In the genomic region with DNA sequence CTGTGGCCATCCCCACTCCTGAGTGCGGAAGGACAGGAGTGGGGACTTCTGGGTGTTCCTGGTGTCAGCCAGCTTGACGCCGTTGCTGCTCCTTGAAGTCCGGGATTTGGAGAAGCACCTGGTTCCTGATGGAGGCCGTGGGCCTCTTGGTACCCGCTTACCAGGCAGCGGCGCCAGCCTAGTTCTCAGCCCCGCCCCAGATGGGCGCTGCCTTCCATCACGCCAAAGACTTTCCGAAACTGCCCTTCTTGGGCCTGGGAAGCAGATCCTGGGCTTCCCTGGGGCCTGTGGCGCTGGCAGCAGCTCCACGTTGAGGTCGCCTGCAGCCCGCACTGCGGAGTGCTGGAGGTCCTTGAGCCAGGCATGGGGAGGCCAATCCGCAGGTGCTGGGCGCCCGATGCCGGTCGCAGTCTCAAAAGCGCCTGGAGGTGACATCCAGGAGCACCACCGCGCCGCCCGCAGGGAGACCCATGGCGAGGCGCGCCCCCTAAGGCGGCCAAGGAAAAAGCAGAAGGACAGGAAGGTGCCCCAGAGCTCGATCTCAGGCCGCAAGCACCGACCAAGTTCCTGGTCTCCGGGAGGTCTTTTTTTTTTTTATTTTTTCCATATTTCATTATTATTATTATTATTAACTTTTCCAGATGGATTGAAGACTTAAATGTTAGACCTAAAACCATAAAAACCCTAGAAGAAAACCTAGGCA, we compare ENCODE assay signal across 7 cellular contexts. TPM values are rescaled to one million over a fixed set of nuclear protein-coding genes. Genes with fewer than 3 reads are reported as not detected.
"Had no signal": no experiment of that assay in that cellular context is flagged by ENCODE, and none has a peak within 500 bp of the region (broad histone marks: within the 10 kb centered on the region; RNA-seq: fewer than 3 reads in every experiment).

No MANE protein-coding gene starts in this region.

RNA-seq across cellular contexts. Expression of a gene that starts 59.6 kb away (rescaled TPM):
- total RNA-seq: PC-3, PC-9, Peyer's patch, Right ventricle myocardium superior, RPMI7951, SJCRH30, SJSA1 had no signal
